ENCODE assay signal across 10 cellular contexts in genomic region chrX:85109235-85109634, GRCh38.
DNase-seq lines count a peak whose midpoint lies in the region; ATAC-seq and TF ChIP-seq lines count a peak whose summit lies in the region.
"Had no signal": no experiment of that assay in that cellular context is flagged by ENCODE, and none has a peak within 500 bp of the region (broad histone marks: within the 10 kb centered on the region; RNA-seq: fewer than 3 reads in every experiment).

No MANE protein-coding gene starts in this region.

- H3K4me1 ChIP-seq in OCI-LY3 (ENCODE audit: low read length) (no peaks in the 10 kb centered on the region), foreskin keratinocyte (no peaks in the 10 kb centered on the region)

- H3K27me3 ChIP-seq in BJ (ENCODE audit: control insufficient read depth, insufficient read depth, low read length) (no peaks in the 10 kb centered on the region), OCI-LY3 (ENCODE audit: low read depth, low read length) (no peaks in the 10 kb centered on the region), foreskin keratinocyte (no peaks in the 10 kb centered on the region)

- TF ChIP-seq CTCF in BJ (IDR thresholded peaks at IDR 0.05; ENCODE audit: insufficient read depth, low read depth, low read length): 0 out of 2 replicates have a peak, but pooled peaks have one; percentile 19
- TF ChIP-seq CTCF in OCI-LY3 (IDR thresholded peaks at IDR 0.05; ENCODE audit: low read depth, low read length): peak; percentile 19; the same call in 1 of the 2 replicates
- TF ChIP-seq CTCF in foreskin keratinocyte (conservative IDR thresholded peaks at IDR 0.05): peak; percentile 22

- H2AFZ ChIP-seq in OCI-LY3 (ENCODE audit: low read depth, low read length): no peak overlapping the region

- no peaks in the 10 kb centered on the region for H3K9me3 ChIP-seq in OCI-LY3 (ENCODE audit: insufficient read depth, low read length)

- no peaks in the 10 kb centered on the region for H4K20me1 ChIP-seq in OCI-LY3 (ENCODE audit: insufficient read depth, low read length)

- no peaks in the 10 kb centered on the region for H3K79me2 ChIP-seq in OCI-LY3 (ENCODE audit: low read length)

- H3K9ac ChIP-seq in OCI-LY3 (ENCODE audit: low read length): no peak overlapping the region

- H3K36me3 ChIP-seq in BJ (ENCODE audit: control insufficient read depth, insufficient read depth, low read length) (no peaks in the 10 kb centered on the region), OCI-LY3 (replicated peaks; ENCODE audit: low read depth, low read length) (no peaks in the 10 kb centered on the region)

- no peak overlapping the region for H3K4me2 ChIP-seq in OCI-LY3 (ENCODE audit: low read length)

- H3K27ac ChIP-seq in OCI-LY3 (ENCODE audit: low read length): no peak overlapping the region
- H3K27ac ChIP-seq in foreskin keratinocyte: no peak overlapping the region
- H3K27ac ChIP-seq in substantia nigra (ENCODE audit: low read depth, low read length, poor library complexity, severe bottlenecking): no peak overlapping the region

- CTCF ChIA-PET in BJ (lab: Yijun Ruan, JAX): interaction anchor here (1.4 kb wide), 1 partner anchor 9 kb away, joined by 3 read pairs; no protein-coding TSS in a partner anchor

- DNase-seq in BJ (ENCODE audit: low read depth): no peak
- no peak for DNase-seq in foreskin keratinocyte
- DNase-seq in NCI-H2196 treated with DMSO at 0.1 percent for 48 hours (lab: John Stamatoyannopoulos, UW; ENCODE audit: unreplicated experiment): no peak
- DNase-seq in NCI-H345 (lab: John Stamatoyannopoulos, UW): no peak
- no peak for DNase-seq in substantia nigra (lab: John Stamatoyannopoulos, UW)
- no peak for DNase-seq in ecto neural progenitor cell (ENCODE audit: low spot score)
- DNase-seq: hypothalamus, NCI-H187 had no signal

- ATAC-seq in GM19324 (IDR thresholded peaks at IDR 0.05; ENCODE audit: low FRiP score, unreplicated experiment) (peak; percentile 55), foreskin keratinocyte (no peak)

- no peak overlapping the region for H3K4me3 ChIP-seq in BJ (ENCODE audit: low read depth, low read length)
- H3K4me3 ChIP-seq in OCI-LY3 (ENCODE audit: low read length): no peak overlapping the region

- POLR2A ChIA-PET in BJ (lab: Charles Lee): no interaction called here
